In genomic region chr3:134294302-134294925, GRCh38 we compare ENCODE assay signal across 8 cellular contexts. TPM values are rescaled to one million over a fixed set of nuclear protein-coding genes. Genes with fewer than 3 reads are reported as not detected.
DNase-seq lines count a peak whose midpoint lies in the region; ATAC-seq, FAIRE-seq and TF ChIP-seq lines count a peak whose summit lies in the region.

No MANE protein-coding gene starts in this region.

- intact Hi-C loops in CD4-positive, alpha-beta memory T cell (cut with micrococcal nuclease): loop anchor here (1.0 kb wide), 1 partner anchor 45 kb away; no protein-coding TSS in a partner anchor

- H3K27me3 ChIP-seq in CD4-positive, alpha-beta memory T cell (ENCODE audit: insufficient read depth, low read length): no peaks in the 10 kb centered on the region
- H3K27me3 ChIP-seq in KMS-11 (ENCODE audit: insufficient read depth, low read depth) (peaks cover 81% of the 10 kb centered on the region), H7 (ENCODE audit: control insufficient read depth, insufficient read depth, low read length) (no peaks in the 10 kb centered on the region)

- H3K27ac ChIP-seq in CD4-positive, alpha-beta memory T cell (ENCODE audit: low read depth, low read length): no peak overlapping the region
- H3K27ac ChIP-seq in KMS-11: no peak overlapping the region

- no peaks in the 10 kb centered on the region; the same call in 1 of the 2 replicates for H4K20me1 ChIP-seq in KMS-11 (ENCODE audit: insufficient read depth)

- no peaks in the 10 kb centered on the region for H3K9me3 ChIP-seq in CD4-positive, alpha-beta memory T cell (ENCODE audit: control insufficient read depth in 1 of 2, low read length in 2 of 2)

- peaks cover 0 to 3% (median 1%) of the 10 kb centered on the region in 4 donors for H3K4me1 Mint-ChIP-seq in CD4-positive, alpha-beta memory T cell
- peaks cover 12% of the 10 kb centered on the region for H3K4me1 Mint-ChIP-seq in HFFc6 (ENCODE audit: low read depth)

- no peaks in the 10 kb centered on the region for H3K36me3 Mint-ChIP-seq in CD4-positive, alpha-beta memory T cell
- no peaks in the 10 kb centered on the region for H3K36me3 Mint-ChIP-seq in HFFc6 (ENCODE audit: low read depth)

- no peak overlapping the region for H3K9ac ChIP-seq in KMS-11

- peak overlapping the region; percentile 69 for H3K4me2 ChIP-seq in KMS-11

- no peaks in the 10 kb centered on the region for H3K9me3 Mint-ChIP-seq in CD4-positive, alpha-beta memory T cell
- no peaks in the 10 kb centered on the region for H3K9me3 Mint-ChIP-seq in HFFc6

- H3K4me3 Mint-ChIP-seq in CD4-positive, alpha-beta memory T cell: no peak overlapping the region
- H3K4me3 Mint-ChIP-seq in HFFc6: no peak overlapping the region

- ATAC-seq in GM21447 (IDR thresholded peaks at IDR 0.05; ENCODE audit: unreplicated experiment): peak; percentile 100

- H3K27ac Mint-ChIP-seq in CD4-positive, alpha-beta memory T cell: no peak overlapping the region
- H3K27ac Mint-ChIP-seq in HFFc6: no peak overlapping the region

- H3K27me3 Mint-ChIP-seq in CD4-positive, alpha-beta memory T cell: peaks cover 0 to 5% of the 10 kb centered on the region in 2 donors
- no peaks in the 10 kb centered on the region; the same call in 1 of the 2 replicates for H3K27me3 Mint-ChIP-seq in HFFc6 (ENCODE audit: insufficient read depth)

- POLR2A ChIA-PET in CD4-positive, alpha-beta memory T cell (lab: Charles Lee; ENCODE audit: partially characterized antibody): interaction anchor here (0.8 to 1.6 kb wide), 5 partner anchors 15 to 191 kb away, joined by 3 to 5 read pairs (median 3); partner anchors contain the start of genes ANAPC13, CEP63 and RYK

- H3K36me3 ChIP-seq in CD4-positive, alpha-beta memory T cell (ENCODE audit: insufficient read depth, low read length): no peaks in the 10 kb centered on the region
- no peaks in the 10 kb centered on the region for H3K36me3 ChIP-seq in KMS-11 (ENCODE audit: insufficient read depth)
- no peaks in the 10 kb centered on the region for H3K36me3 ChIP-seq in H7 (replicated peaks; ENCODE audit: control insufficient read depth, insufficient read depth, low read length)

- H2AFZ ChIP-seq in KMS-11 (ENCODE audit: low read depth): no peak overlapping the region

- H3K4me3 ChIP-seq in CD4-positive, alpha-beta memory T cell (ENCODE audit: low read length in 2 of 2): no peak overlapping the region
- H3K4me3 ChIP-seq in KMS-11 (IDR thresholded peaks at IDR 0.05; ENCODE audit: insufficient read depth, low read depth, low read length): no peak overlapping the region
- no peak overlapping the region for H3K4me3 ChIP-seq in H7 (ENCODE audit: insufficient read depth, low read depth, low read length)

- H3K4me1 ChIP-seq in CD4-positive, alpha-beta memory T cell (ENCODE audit: insufficient read depth, low read length): peaks cover 17% of the 10 kb centered on the region
- peaks cover 17% of the 10 kb centered on the region for H3K4me1 ChIP-seq in KMS-11 (ENCODE audit: low read depth, poor library complexity, severe bottlenecking)

- CTCF ChIA-PET in CD4-positive, alpha-beta memory T cell (lab: Charles Lee; ENCODE audit: partially characterized antibody): interaction anchor here (0.9 to 1.5 kb wide), 5 partner anchors 9 to 198 kb away, joined by 3 to 5 read pairs (median 3); no protein-coding TSS in a partner anchor

- peak; percentile 73 to 81 (median 77) for DNase-seq in CD4-positive, alpha-beta memory T cell
- peak; percentile 29 for DNase-seq in activated naive CD4-positive, alpha-beta T cell treated with anti-CD3 and anti-CD28 coated beads, Interleukin-2, amount 50 U/mL, for 16 hours
- DNase-seq in HTR-8/SVneo (ENCODE audit: insufficient read length, low spot score): no peak
- no peak for DNase-seq in HuH-7.5 (ENCODE audit: low spot score)
- no peak for DNase-seq in HFFc6
- DNase-seq in H7: no peak

- H3K79me2 ChIP-seq in KMS-11 (ENCODE audit: insufficient read depth, low read depth): no peaks in the 10 kb centered on the region

- no peak for FAIRE-seq in HTR-8/SVneo (lab: Jason Lieb, UNC)

- TF ChIP-seq CTCF in KMS-11 (conservative IDR thresholded peaks at IDR 0.05; ENCODE audit: low read depth, low read length) (no peak), HFFc6 (IDR thresholded peaks at IDR 0.05) (no peak)

RNA-seq across cellular contexts. Expression of gene RYK, which starts 43.8 kb away (rescaled TPM):
- 10 to 100 TPM; 44.7 to 47.9 TPM for total RNA-seq in CD4-positive, alpha-beta memory T cell
- 1 to 10 TPM; 4.8 to 9.8 TPM for polyA plus RNA-seq in CD4-positive, alpha-beta memory T cell
- 10 to 100 TPM; 46.0 to 54.2 (median 49.9) TPM for total RNA-seq in HFFc6 (2021; fragmentation: NEBNext Ultra II Directional; extraction: Animal tissue kit (Norgen Biotek cat#: 25700))
- 74.7 and 79.2 TPM in 2 replicates for total RNA-seq in H7 (2014; rRNA removed; shearing (Covaris generic))

Comparison
In these comparisons a context has a peak if more than half of its experiments do, and no peak if none do; other contexts are left out.
1. DNase-seq: peak in CD4-positive, alpha-beta memory T cell (5 of 5) and activated naive CD4-positive, alpha-beta T cell treated with anti-CD3 and anti-CD28 coated beads, Interleukin-2, amount 50 U/mL, for 16 hours (single experiment); none in HTR-8/SVneo (single experiment), HuH-7.5 (single experiment), HFFc6 (single experiment) and H7 (single experiment).